Comparison of ENCODE assay signal across 1 cellular context in the genomic region with DNA sequence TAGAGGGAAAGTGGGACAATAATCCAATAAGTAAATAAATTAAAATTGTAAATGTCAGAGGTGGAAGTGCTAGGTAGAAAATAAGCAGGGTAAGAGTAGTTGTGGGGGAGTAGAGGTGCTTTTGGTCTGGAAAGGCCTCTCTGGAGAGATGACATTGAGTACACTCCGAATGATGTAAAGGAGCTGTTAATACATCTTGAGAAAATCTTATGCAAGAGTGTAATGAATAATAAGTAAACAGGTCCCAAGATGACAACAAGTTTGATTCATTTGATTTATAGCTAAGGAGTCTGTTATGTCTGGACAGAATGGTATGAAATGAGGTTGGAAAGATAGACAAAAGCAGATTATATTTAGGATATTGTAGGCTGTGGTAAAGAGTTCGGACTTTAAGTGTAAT.
TF ChIP-seq lines count a peak whose summit lies in the region.

No MANE protein-coding gene starts in this region.

TF ChIP-seq in endothelial cell of umbilical vein, 7 proteins besides CTCF, POLR2A, EP300 and RAD21:
- TF ChIP-seq, protein P1, sequence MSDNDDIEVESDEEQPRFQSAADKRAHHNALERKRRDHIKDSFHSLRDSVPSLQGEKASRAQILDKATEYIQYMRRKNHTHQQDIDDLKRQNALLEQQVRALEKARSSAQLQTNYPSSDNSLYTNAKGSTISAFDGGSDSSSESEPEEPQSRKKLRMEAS (IDR thresholded peaks at IDR 0.05; ENCODE audit: insufficient read depth, insufficient read length) = no peak
- no peak for TF ChIP-seq JUN (IDR thresholded peaks at IDR 0.05; ENCODE audit: borderline replicate concordance, insufficient read depth, insufficient read length, low read depth)
- no peak for TF ChIP-seq POLR2AphosphoS5 (IDR thresholded peaks at IDR 0.05; ENCODE audit: insufficient read depth, low read depth, low read length)
- TF ChIP-seq MYC (IDR thresholded peaks at IDR 0.05; ENCODE audit: low read depth, low read length) = no peak
- no peak for TF ChIP-seq FOS (IDR thresholded peaks at IDR 0.05; ENCODE audit: borderline replicate concordance, insufficient read depth, low read length)
- no peak for TF ChIP-seq EZH2 (IDR thresholded peaks at IDR 0.05; ENCODE audit: borderline replicate concordance, low read depth, low read length, severe bottlenecking)
- TF ChIP-seq GATA2 (IDR thresholded peaks at IDR 0.05; ENCODE audit: insufficient read depth, insufficient read length, low read depth, low read length) = no peak
